1 cellular context compared by ENCODE assay signal in genomic region chr11:3920148-3920852, GRCh38.
TF ChIP-seq lines count a peak whose summit lies in the region.

No MANE protein-coding gene starts in this region.

TF ChIP-seq in GM12878, 131 proteins besides CTCF, POLR2A, EP300 and RAD21 (continued from another document):
- TF ChIP-seq CHD2 (IDR thresholded peaks at IDR 0.05; ENCODE audit: borderline replicate concordance, low read depth, low read length) (no peak), IKZF2 (IDR thresholded peaks at IDR 0.05) (peak; percentile 24 to 47; a peak in 2 of 4 replicates), ZNF24 (IDR thresholded peaks at IDR 0.05) (no peak), MYC (IDR thresholded peaks at IDR 0.05; ENCODE audit: insufficient read depth, insufficient read length, insufficient replicate concordance, low read length, severe bottlenecking) (no peak), BRCA1 (IDR thresholded peaks at IDR 0.05; ENCODE audit: low read depth, low read length) (no peak), RBBP5 (conservative IDR thresholded peaks at IDR 0.05) (no peak), CREM (IDR thresholded peaks at IDR 0.05; ENCODE audit: low read depth) (peak; percentile 38; the same call in 1 of the 2 replicates), MEF2B (IDR thresholded peaks at IDR 0.05; ENCODE audit: partially characterized antibody, poor library complexity, severe bottlenecking) (peak; percentile 18), NFXL1 (IDR thresholded peaks at IDR 0.05; ENCODE audit: borderline replicate concordance) (no peak), IKZF1 (conservative IDR thresholded peaks at IDR 0.05) (peak; percentile 34), JUNB (IDR thresholded peaks at IDR 0.05) (peak; percentile 66), MEF2A (IDR thresholded peaks at IDR 0.05; ENCODE audit: insufficient read depth, low read depth, low read length) (peak; percentile 40; the same call in 1 of the 2 replicates), NFIC (IDR thresholded peaks at IDR 0.05; ENCODE audit: low read depth, low read length) (0 out of 2 replicates have a peak, but pooled peaks have one; percentile 24), POLR2AphosphoS2 (IDR thresholded peaks at IDR 0.05; ENCODE audit: low read depth, low read length) (no peak), ATF7 (IDR thresholded peaks at IDR 0.05; ENCODE audit: low read depth) (peak; percentile 64), DPF2 (IDR thresholded peaks at IDR 0.05) (0 out of 2 replicates have a peak, but pooled peaks have one; percentile 21), CBFB (IDR thresholded peaks at IDR 0.05; ENCODE audit: low read depth) (no peak), ZBTB40 (IDR thresholded peaks at IDR 0.05; ENCODE audit: borderline replicate concordance) (no peak), SIN3A (IDR thresholded peaks at IDR 0.05; ENCODE audit: low read depth, low read length) (no peak), ATF2 (IDR thresholded peaks at IDR 0.05; ENCODE audit: low read length) (peak; percentile 24; the same call in 1 of the 2 replicates), RELA (IDR thresholded peaks at IDR 0.05; ENCODE audit: borderline replicate concordance, partially characterized antibody) (no peak), ZNF207 (IDR thresholded peaks at IDR 0.05; ENCODE audit: borderline replicate concordance) (no peak), ELK1 (IDR thresholded peaks at IDR 0.05; ENCODE audit: low read depth, low read length) (no peak), GATAD2B (conservative IDR thresholded peaks at IDR 0.05; ENCODE audit: low read depth) (no peak), NBN (IDR thresholded peaks at IDR 0.05) (0 out of 2 replicates have a peak, but pooled peaks have one; percentile 23), SKIL (IDR thresholded peaks at IDR 0.05; ENCODE audit: low read depth, poor library complexity, severe bottlenecking) (no peak), BHLHE40 (IDR thresholded peaks at IDR 0.05; ENCODE audit: borderline replicate concordance in 1 of 2, low read depth in 2 of 2, low read length in 1 of 2) (no peak), IRF3 (IDR thresholded peaks at IDR 0.05) (no peak), NR2F1 (conservative IDR thresholded peaks at IDR 0.05) (no peak), ZSCAN29 (IDR thresholded peaks at IDR 0.05) (no peak), TCF3 (IDR thresholded peaks at IDR 0.05; ENCODE audit: borderline replicate concordance, insufficient read depth, low read depth, low read length) (no peak)
- TF ChIP-seq, protein P1, sequence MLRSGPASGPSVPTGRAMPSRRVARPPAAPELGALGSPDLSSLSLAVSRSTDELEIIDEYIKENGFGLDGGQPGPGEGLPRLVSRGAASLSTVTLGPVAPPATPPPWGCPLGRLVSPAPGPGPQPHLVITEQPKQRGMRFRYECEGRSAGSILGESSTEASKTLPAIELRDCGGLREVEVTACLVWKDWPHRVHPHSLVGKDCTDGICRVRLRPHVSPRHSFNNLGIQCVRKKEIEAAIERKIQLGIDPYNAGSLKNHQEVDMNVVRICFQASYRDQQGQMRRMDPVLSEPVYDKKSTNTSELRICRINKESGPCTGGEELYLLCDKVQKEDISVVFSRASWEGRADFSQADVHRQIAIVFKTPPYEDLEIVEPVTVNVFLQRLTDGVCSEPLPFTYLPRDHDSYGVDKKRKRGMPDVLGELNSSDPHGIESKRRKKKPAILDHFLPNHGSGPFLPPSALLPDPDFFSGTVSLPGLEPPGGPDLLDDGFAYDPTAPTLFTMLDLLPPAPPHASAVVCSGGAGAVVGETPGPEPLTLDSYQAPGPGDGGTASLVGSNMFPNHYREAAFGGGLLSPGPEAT (IDR thresholded peaks at IDR 0.05; ENCODE audit: low read depth), result peak; percentile 33; the same call in 1 of the 2 replicates
- TF ChIP-seq, protein P2, sequence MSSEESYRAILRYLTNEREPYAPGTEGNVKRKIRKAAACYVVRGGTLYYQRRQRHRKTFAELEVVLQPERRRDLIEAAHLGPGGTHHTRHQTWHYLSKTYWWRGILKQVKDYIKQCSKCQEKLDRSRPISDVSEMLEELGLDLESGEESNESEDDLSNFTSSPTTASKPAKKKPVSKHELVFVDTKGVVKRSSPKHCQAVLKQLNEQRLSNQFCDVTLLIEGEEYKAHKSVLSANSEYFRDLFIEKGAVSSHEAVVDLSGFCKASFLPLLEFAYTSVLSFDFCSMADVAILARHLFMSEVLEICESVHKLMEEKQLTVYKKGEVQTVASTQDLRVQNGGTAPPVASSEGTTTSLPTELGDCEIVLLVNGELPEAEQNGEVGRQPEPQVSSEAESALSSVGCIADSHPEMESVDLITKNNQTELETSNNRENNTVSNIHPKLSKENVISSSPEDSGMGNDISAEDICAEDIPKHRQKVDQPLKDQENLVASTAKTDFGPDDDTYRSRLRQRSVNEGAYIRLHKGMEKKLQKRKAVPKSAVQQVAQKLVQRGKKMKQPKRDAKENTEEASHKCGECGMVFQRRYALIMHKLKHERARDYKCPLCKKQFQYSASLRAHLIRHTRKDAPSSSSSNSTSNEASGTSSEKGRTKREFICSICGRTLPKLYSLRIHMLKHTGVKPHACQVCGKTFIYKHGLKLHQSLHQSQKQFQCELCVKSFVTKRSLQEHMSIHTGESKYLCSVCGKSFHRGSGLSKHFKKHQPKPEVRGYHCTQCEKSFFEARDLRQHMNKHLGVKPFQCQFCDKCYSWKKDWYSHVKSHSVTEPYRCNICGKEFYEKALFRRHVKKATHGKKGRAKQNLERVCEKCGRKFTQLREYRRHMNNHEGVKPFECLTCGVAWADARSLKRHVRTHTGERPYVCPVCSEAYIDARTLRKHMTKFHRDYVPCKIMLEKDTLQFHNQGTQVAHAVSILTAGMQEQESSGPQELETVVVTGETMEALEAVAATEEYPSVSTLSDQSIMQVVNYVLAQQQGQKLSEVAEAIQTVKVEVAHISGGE (CRISPR knock-in tag; IDR thresholded peaks at IDR 0.05), result no peak
- TF ChIP-seq, protein P3, sequence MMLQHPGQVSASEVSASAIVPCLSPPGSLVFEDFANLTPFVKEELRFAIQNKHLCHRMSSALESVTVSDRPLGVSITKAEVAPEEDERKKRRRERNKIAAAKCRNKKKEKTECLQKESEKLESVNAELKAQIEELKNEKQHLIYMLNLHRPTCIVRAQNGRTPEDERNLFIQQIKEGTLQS (IDR thresholded peaks at IDR 0.05; ENCODE audit: borderline replicate concordance, extremely low read depth, low read depth, low read length), result no peak
